In the genomic region with DNA sequence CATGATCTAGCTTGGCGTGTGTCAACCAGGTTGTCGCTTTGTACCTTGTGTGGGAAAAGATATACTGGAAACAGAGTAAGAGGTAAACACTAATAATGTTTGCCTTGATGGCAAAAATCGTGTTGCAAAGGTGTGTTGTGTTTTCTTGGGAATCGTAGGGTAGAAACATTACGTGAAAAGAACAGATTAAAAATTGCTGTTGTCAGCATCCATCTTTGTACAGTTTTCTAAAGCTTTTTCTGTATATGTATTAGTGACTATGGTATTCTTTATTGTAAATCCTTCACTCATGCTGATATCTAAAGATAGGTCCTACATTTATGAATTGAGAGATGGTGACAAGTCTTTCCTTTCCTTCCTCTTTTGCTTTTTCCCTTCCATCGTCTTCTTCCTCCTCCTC, we compare ENCODE assay signal across 23 cellular contexts.
"Had no signal": no experiment of that assay in that cellular context is flagged by ENCODE, and none has a peak within 500 bp of the region (broad histone marks: within the 10 kb centered on the region; RNA-seq: fewer than 3 reads in every experiment).

No MANE protein-coding gene starts in this region.

- H3K4me3 Mint-ChIP-seq: activated CD4-positive, alpha-beta T cell treated with anti-CD3 and anti-CD28 coated beads, Interleukin-2, amount 10 ng/mL, durations not matched to agents 24 days and 14 days; activated CD8-positive, alpha-beta T cell treated with anti-CD3 and anti-CD28 coated beads, Interleukin-2, amount 10 ng/mL, durations not matched to agents 7 days and 5 days; activated T-cell treated with anti-CD3 and anti-CD28 coated beads, Interleukin-2, amount 50 U/mL, for 24 hours; dendritic cell treated with granulocyte-macrophage colony-stimulating factor and Interleukin-4, amounts not matched to agents 40 ng/mL and 50 ng/mL, for 4 days; memory B cell; naive thymus-derived CD4-positive, alpha-beta T cell; T-cell had no signal

- H3K4me3 ChIP-seq: adrenal gland, esophagus muscularis mucosa, psoas muscle, stomach had no signal

- H3K27ac Mint-ChIP-seq: activated CD4-positive, alpha-beta T cell treated with anti-CD3 and anti-CD28 coated beads, Interleukin-2, amount 10 ng/mL, durations not matched to agents 24 days and 14 days; activated CD8-positive, alpha-beta T cell treated with anti-CD3 and anti-CD28 coated beads, Interleukin-2, amount 10 ng/mL, durations not matched to agents 7 days and 5 days; activated naive CD4-positive, alpha-beta T cell treated with anti-CD3 and anti-CD28 coated beads, Interleukin-2, amount 50 U/mL, for 72 hours; activated T-cell treated with anti-CD3 and anti-CD28 coated beads, Interleukin-2, amount 50 U/mL, for 24 hours; dendritic cell treated with granulocyte-macrophage colony-stimulating factor and Interleukin-4, amounts not matched to agents 40 ng/mL and 50 ng/mL, for 4 days; memory B cell; naive thymus-derived CD4-positive, alpha-beta T cell; T-cell had no signal

- FAIRE-seq: endothelial cell of umbilical vein, small intestine had no signal

- H3K4me1 Mint-ChIP-seq: activated CD4-positive, alpha-beta T cell treated with anti-CD3 and anti-CD28 coated beads, Interleukin-2, amount 10 ng/mL, durations not matched to agents 24 days and 14 days; memory B cell; T-cell had no signal

- H3K27ac ChIP-seq: adrenal gland, psoas muscle, stomach had no signal

- H3K4me1 ChIP-seq: adrenal gland, psoas muscle, stomach had no signal

- ATAC-seq: activated CD8-positive, alpha-beta T cell treated with anti-CD3 and anti-CD28 coated beads, Interleukin-2, amount 10 ng/mL, durations not matched to agents 7 days and 5 days; activated naive CD4-positive, alpha-beta T cell treated with anti-CD3 and anti-CD28 coated beads, Interleukin-2, amount 50 U/mL, for 72 hours; naive thymus-derived CD4-positive, alpha-beta T cell; right cardiac atrium; SK-N-SH treated with all-trans-retinoic acid at 6 μM for 48 hours; T-cell had no signal

- H3K36me3 Mint-ChIP-seq: activated naive CD4-positive, alpha-beta T cell treated with anti-CD3 and anti-CD28 coated beads, Interleukin-2, amount 50 U/mL, for 72 hours; memory B cell; naive thymus-derived CD4-positive, alpha-beta T cell; T-cell had no signal

- H3K9me3 ChIP-seq: adrenal gland, esophagus muscularis mucosa, psoas muscle, stomach had no signal

- H3K9me3 Mint-ChIP-seq: activated CD4-positive, alpha-beta T cell treated with anti-CD3 and anti-CD28 coated beads, Interleukin-2, amount 10 ng/mL, durations not matched to agents 24 days and 14 days; activated naive CD4-positive, alpha-beta T cell treated with anti-CD3 and anti-CD28 coated beads, Interleukin-2, amount 50 U/mL, for 72 hours; activated T-cell treated with anti-CD3 and anti-CD28 coated beads, Interleukin-2, amount 50 U/mL, for 24 hours; dendritic cell treated with granulocyte-macrophage colony-stimulating factor and Interleukin-4, amounts not matched to agents 40 ng/mL and 50 ng/mL, for 4 days; memory B cell; T-cell had no signal

- DNase-seq: activated CD4-positive, alpha-beta T cell treated with anti-CD3 and anti-CD28 coated beads, Interleukin-2, amount 10 ng/mL, durations not matched to agents 24 days and 14 days; activated CD8-positive, alpha-beta T cell treated with anti-CD3 and anti-CD28 coated beads, Interleukin-2, amount 10 ng/mL, durations not matched to agents 7 days and 5 days; activated gamma-delta T cell; activated T-cell treated with anti-CD3 and anti-CD28 coated beads, Interleukin-2, amount 50 U/mL, for 24 hours; adrenal gland; effector CD8-positive, alpha-beta T cell; naive thymus-derived CD4-positive, alpha-beta T cell; occipital lobe; psoas muscle; right cardiac atrium; small intestine; stimulated activated CD4-positive, alpha-beta T cell treated with anti-CD3 and anti-CD28 coated beads, Interleukin-15, amount 100 ng/mL, for 24 hours; stimulated activated CD4-positive, alpha-beta T cell treated with anti-CD3 and anti-CD28 coated beads, Interleukin-2, amount 100 ng/mL, for 48 hours; stomach; T-cell; T-helper 9 cell; trophoblast cell had no signal
